In the genomic region with DNA sequence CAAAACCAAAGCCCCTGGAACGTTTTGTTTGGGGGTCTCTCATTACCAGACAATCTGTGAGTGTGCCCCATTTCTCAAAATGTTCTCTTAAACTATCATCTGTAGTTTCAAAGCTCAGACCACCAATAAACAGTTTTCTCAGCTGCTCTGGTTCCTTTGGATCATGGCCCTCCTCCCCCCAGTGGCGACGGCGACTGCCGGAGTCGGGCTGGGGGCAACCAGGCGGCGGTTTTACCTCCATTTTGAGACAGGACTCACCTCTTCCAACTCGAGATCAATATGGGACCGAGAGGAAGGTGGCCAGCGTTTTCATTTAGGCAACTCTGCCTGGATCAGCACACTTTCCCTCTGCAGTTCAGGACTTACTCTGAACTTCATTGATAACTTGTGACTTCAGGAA, we compare ENCODE assay signal across 34 cellular contexts.
"Had no signal": no experiment of that assay in that cellular context is flagged by ENCODE, and none has a peak within 500 bp of the region (broad histone marks: within the 10 kb centered on the region; RNA-seq: fewer than 3 reads in every experiment).

No MANE protein-coding gene starts in this region.

- H3K9ac ChIP-seq: KMS-11 had no signal

- H3K36me3 ChIP-seq: MG63 had no signal

- H3K27me3 ChIP-seq: MG63 had no signal

- DNase-seq: Karpas-422, Kasumi-1, MG63, MM.1S, MV-4-11, NCI-H1048, NCI-H1092, NCI-H1092 treated with DMSO at 0.1 percent for 48 hours, NCI-H1105, NCI-H1105 treated with DMSO at 0.1 percent for 48 hours, NCI-H1417, NCI-H1417 treated with DMSO at 0.1 percent for 48 hours, NCI-H1436, NCI-H1436 treated with DMSO at 0.1 percent for 48 hours, NCI-H146, NCI-H1694, NCI-H1694 treated with DMSO at 0.1 percent for 48 hours, NCI-H187, NCI-H187 treated with DMSO at 0.1 percent for 48 hours, NCI-H1930, NCI-H2029, NCI-H2029 treated with DMSO at 0.1 percent for 48 hours, NCI-H2081, NCI-H2081 treated with DMSO at 0.1 percent for 48 hours, NCI-H2107, NCI-H2171, NCI-H2171 treated with DMSO at 0.1 percent for 48 hours, NCI-H2227 treated with DMSO at 0.1 percent for 48 hours, NCI-H226, NCI-H345, NCI-H446, NCI-H446 treated with DMSO at 0.1 percent for 48 hours, NCI-H510A had no signal

- H3K9me3 ChIP-seq: MG63 had no signal

- H3K4me3 ChIP-seq: MG63 had no signal

- H3K27ac ChIP-seq: KMS-11 had no signal
